23 cellular contexts compared by ENCODE assay signal in genomic region chr17:20213429-20213828, GRCh38.
DNase-seq lines count a peak whose midpoint lies in the region; ATAC-seq, FAIRE-seq and TF ChIP-seq lines count a peak whose summit lies in the region.
"Had no signal": no experiment of that assay in that cellular context is flagged by ENCODE, and none has a peak within 500 bp of the region (broad histone marks: within the 10 kb centered on the region; RNA-seq: fewer than 3 reads in every experiment).

No MANE protein-coding gene starts in this region.

- no peaks in the 10 kb centered on the region for H3K79me2 ChIP-seq in HepG2 (ENCODE audit: insufficient read depth, low read length)
- no peaks in the 10 kb centered on the region for H3K79me2 ChIP-seq in K562 (ENCODE audit: control insufficient read depth, insufficient read depth, low read length)

- H2AFZ ChIP-seq in HepG2 (ENCODE audit: low read length) = no peak overlapping the region
- H2AFZ ChIP-seq in K562 (ENCODE audit: low read depth, low read length) = no peak overlapping the region

- H4K20me1 ChIP-seq in HepG2 (ENCODE audit: insufficient read depth, low read length) (no peaks in the 10 kb centered on the region), K562 (replicated peaks; ENCODE audit: control insufficient read depth, insufficient read depth, low read length) (no peaks in the 10 kb centered on the region)

- in situ Hi-C loops in HepG2 (cut with HindIII; ENCODE audit: extremely low pct_ligation_motif_present, low pct_unique_long_range_greater_than_20kb) (no loop called here), K562 (cut with MboI) (no loop called here)

- no peaks in the 10 kb centered on the region for H3K9me3 Mint-ChIP-seq in activated CD4-positive, alpha-beta T cell treated with anti-CD3 and anti-CD28 coated beads, Interleukin-2, amount 10 ng/mL, durations not matched to agents 7 days and 5 days

- TF ChIP-seq POLR2A in HepG2 (IDR thresholded peaks at IDR 0.05; ENCODE audit: insufficient read depth in 1 of 2, low read depth in 2 of 2, low read length in 2 of 2) (no peak), right lobe of liver (IDR thresholded peaks at IDR 0.05) (no peak), K562 (conservative IDR thresholded peaks at IDR 0.05) (no peak)

- no peak for DNase-seq in HepG2 (ENCODE audit: low spot score)
- DNase-seq in right lobe of liver = no peak
- no peak for DNase-seq in K562 (ENCODE audit: extremely low read depth in 1 of 4, low spot score in 3 of 4)
- peak; percentile 20 for DNase-seq in mucosa of gallbladder (ENCODE audit: low spot score)
- no peak for DNase-seq in activated CD4-positive, alpha-beta T cell treated with anti-CD3 and anti-CD28 coated beads, Interleukin-2, amount 10 ng/mL, durations not matched to agents 7 days and 5 days
- no peak for DNase-seq in T-helper 2 cell
- DNase-seq: ACHN, BE2C, GDM1, KG1, MG63, NCI-H1105 treated with DMSO at 0.1 percent for 48 hours, NCI-H2029 treated with DMSO at 0.1 percent for 48 hours, NCI-H526 treated with DMSO at 0.1 percent for 48 hours, SHP77 treated with DMSO at 0.1 percent for 48 hours had no signal

- H3K4me3 ChIP-seq in HepG2 (replicated peaks in 1 of 3; ENCODE audit: insufficient read depth in 1 of 3, low read depth in 2 of 3, low read length in 3 of 3) = no peak overlapping the region
- no peak overlapping the region for H3K4me3 ChIP-seq in right lobe of liver
- no peak overlapping the region for H3K4me3 ChIP-seq in K562
- H3K4me3 ChIP-seq: GM12878, MG63 had no signal

- no peak for TF ChIP-seq EP300 in HepG2 (IDR thresholded peaks at IDR 0.05; ENCODE audit: low read depth in 2 of 2, low read length in 2 of 2)
- no peak for TF ChIP-seq EP300 in HepG2 (CRISPR knock-in tag; IDR thresholded peaks at IDR 0.05; ENCODE audit: borderline replicate concordance)
- no peak for TF ChIP-seq EP300 in K562 (IDR thresholded peaks at IDR 0.05; ENCODE audit: low read length)

- H3K36me3 Mint-ChIP-seq in activated CD4-positive, alpha-beta T cell treated with anti-CD3 and anti-CD28 coated beads, Interleukin-2, amount 10 ng/mL, durations not matched to agents 7 days and 5 days (ENCODE audit: low read depth) = no peaks in the 10 kb centered on the region

- intact Hi-C loops in HepG2 (cut with micrococcal nuclease; ENCODE audit: unreplicated experiment) = no loop called here
- intact Hi-C loops in right lobe of liver (cut with DNase I) = no loop called here
- intact Hi-C loops in K562 (cut with micrococcal nuclease) = no loop called here

- ATAC-seq in HepG2 = no peak
- no peak for ATAC-seq in right lobe of liver
- no peak for ATAC-seq in K562
- no peak for ATAC-seq in GM19395 (IDR thresholded peaks at IDR 0.05; ENCODE audit: unreplicated experiment)
- ATAC-seq in HG03196 (IDR thresholded peaks at IDR 0.05; ENCODE audit: unreplicated experiment) = no peak
- ATAC-seq: GM12878, Panc1 had no signal

- H3K27me3 ChIP-seq in HepG2 (ENCODE audit: control insufficient read depth in 1 of 2, insufficient read depth in 2 of 2, low read length in 2 of 2) (no peaks in the 10 kb centered on the region), right lobe of liver (no peaks in the 10 kb centered on the region), K562 (ENCODE audit: control insufficient read depth in 2 of 2, insufficient read depth in 2 of 2, low read length in 2 of 2) (no peaks in the 10 kb centered on the region)
- H3K27me3 ChIP-seq: BE2C, MG63 had no signal

- no peak for TF ChIP-seq CTCF in HepG2 (CRISPR knock-in tag; IDR thresholded peaks at IDR 0.05)
- no peak for TF ChIP-seq CTCF in right lobe of liver (IDR thresholded peaks at IDR 0.05)
- TF ChIP-seq CTCF in K562 (IDR thresholded peaks at IDR 0.05 in 2 of 3, conservative IDR thresholded peaks at IDR 0.05 in 1 of 3; ENCODE audit: insufficient read depth in 2 of 3, low read depth in 1 of 3, low read length in 3 of 3) = no peak

- H3K4me2 ChIP-seq in HepG2 (ENCODE audit: low read depth, low read length) (no peak overlapping the region), K562 (ENCODE audit: insufficient read depth, low read length) (no peak overlapping the region)

- H3K27ac ChIP-seq in HepG2 (ENCODE audit: extremely low read length, insufficient read depth, low read length) (no peak overlapping the region), right lobe of liver (no peak overlapping the region), K562 (ENCODE audit: extremely low read depth, low read depth, low read length) (no peak overlapping the region)
- H3K27ac ChIP-seq: 22Rv1, RWPE1 had no signal

- H3K27me3 Mint-ChIP-seq in activated CD4-positive, alpha-beta T cell treated with anti-CD3 and anti-CD28 coated beads, Interleukin-2, amount 10 ng/mL, durations not matched to agents 7 days and 5 days = no peaks in the 10 kb centered on the region

- no peaks in the 10 kb centered on the region for H3K4me1 Mint-ChIP-seq in activated CD4-positive, alpha-beta T cell treated with anti-CD3 and anti-CD28 coated beads, Interleukin-2, amount 10 ng/mL, durations not matched to agents 7 days and 5 days

- no peak for TF ChIP-seq RAD21 in HepG2 (CRISPR knock-in tag; IDR thresholded peaks at IDR 0.05)
- no peak for TF ChIP-seq RAD21 in K562 (CRISPR knock-in tag; conservative IDR thresholded peaks at IDR 0.05 in 1 of 2, IDR thresholded peaks at IDR 0.05 in 1 of 2)

- H3K9me3 ChIP-seq in HepG2 (ENCODE audit: low read length) (no peaks in the 10 kb centered on the region), right lobe of liver (no peaks in the 10 kb centered on the region), K562 (replicated peaks; ENCODE audit: control insufficient read depth, insufficient read depth, low read depth, low read length) (no peaks in the 10 kb centered on the region)
- H3K9me3 ChIP-seq: BE2C, MG63 had no signal

- no peaks in the 10 kb centered on the region for H3K9me1 ChIP-seq in K562 (ENCODE audit: control insufficient read depth, insufficient read depth, low read length)

- H3K9ac ChIP-seq in HepG2 (ENCODE audit: insufficient read depth, low read depth, low read length) = no peak overlapping the region
- H3K9ac ChIP-seq in K562 (ENCODE audit: insufficient read depth in 1 of 2, low read depth in 2 of 2, low read length in 2 of 2) = no peak overlapping the region

- H3K36me3 ChIP-seq in HepG2 (replicated peaks in 1 of 2; ENCODE audit: control insufficient read depth in 1 of 2, insufficient read depth in 2 of 2, low read length in 2 of 2) (no peaks in the 10 kb centered on the region), right lobe of liver (no peaks in the 10 kb centered on the region), K562 (ENCODE audit: control insufficient read depth, insufficient read depth, low read length) (no peaks in the 10 kb centered on the region; the same call in 2 of the 3 replicates)
- H3K36me3 ChIP-seq: BE2C, MG63 had no signal

- POLR2A ChIA-PET in HepG2 (lab: Yijun Ruan, JAX) (no interaction called here), K562 (lab: Yijun Ruan, JAX) (no interaction called here)
- POLR2A ChIA-PET in activated CD4-positive, alpha-beta T cell treated with anti-CD3 and anti-CD28 coated beads, Interleukin-2, amount 10 ng/mL, durations not matched to agents 7 days and 5 days (lab: Charles Lee) = interaction anchor here (0.6 kb wide), 1 partner anchor 67 kb away, joined by 3 read pairs; no protein-coding TSS in a partner anchor

- H3K27ac Mint-ChIP-seq in activated CD4-positive, alpha-beta T cell treated with anti-CD3 and anti-CD28 coated beads, Interleukin-2, amount 10 ng/mL, durations not matched to agents 7 days and 5 days = no peak overlapping the region

- H3K4me1 ChIP-seq in HepG2 (ENCODE audit: insufficient read depth, low read length) (no peaks in the 10 kb centered on the region), right lobe of liver (no peaks in the 10 kb centered on the region), K562 (replicated peaks in 1 of 2; ENCODE audit: control insufficient read depth in 2 of 2, insufficient read depth in 2 of 2, low read length in 2 of 2) (no peaks in the 10 kb centered on the region; a peak in 1 of 5 replicates)
- H3K4me1 ChIP-seq: BE2C had no signal

- CTCF ChIA-PET in HepG2 (lab: Yijun Ruan, JAX; ENCODE audit: low intra/inter-chr PET ratio, low total read pairs) (no interaction called here), K562 (lab: Yijun Ruan, JAX; ENCODE audit: low intra/inter-chr PET ratio) (no interaction called here)
- CTCF ChIA-PET in activated CD4-positive, alpha-beta T cell treated with anti-CD3 and anti-CD28 coated beads, Interleukin-2, amount 10 ng/mL, durations not matched to agents 7 days and 5 days (lab: Charles Lee) = no interaction called here

- FAIRE-seq in HepG2 (lab: Jason Lieb, UNC) = no peak
- FAIRE-seq in K562 (lab: Jason Lieb, UNC) = no peak
- FAIRE-seq: GM12878, H54, HTR-8/SVneo had no signal

- BruUV-seq in HepG2 (replicated peaks; lab: Mats Ljungman, UMichigan) (no TSS peak), K562 (replicated peaks; lab: Mats Ljungman, UMichigan) (no TSS peak)

- no peak overlapping the region for H3K4me3 Mint-ChIP-seq in activated CD4-positive, alpha-beta T cell treated with anti-CD3 and anti-CD28 coated beads, Interleukin-2, amount 10 ng/mL, durations not matched to agents 7 days and 5 days

TF ChIP-seq in HepG2, 621 proteins besides CTCF, POLR2A, EP300 and RAD21:
- peak; percentile 41 to 54; a peak in 3 of 4 replicates for TF ChIP-seq MAFK (conservative IDR thresholded peaks at IDR 0.05 in 1 of 2, IDR thresholded peaks at IDR 0.05 in 1 of 2; ENCODE audit: low read length in 2 of 2)
- TF ChIP-seq MAFF (IDR thresholded peaks at IDR 0.05; ENCODE audit: low read depth, low read length) = peak; percentile 35; the same call in 1 of the 2 replicates
- TF ChIP-seq ONECUT2 (CRISPR knock-in tag; IDR thresholded peaks at IDR 0.05) = no peak

TF ChIP-seq in K562, 482 proteins besides CTCF, POLR2A, EP300 and RAD21:
- TF ChIP-seq SREBF1 (IDR thresholded peaks at IDR 0.05; ENCODE audit: borderline replicate concordance, low read depth, low read length) = no peak
- 0 out of 2 replicates have a peak, but pooled peaks have one; percentile 18 for TF ChIP-seq C11orf30 (IDR thresholded peaks at IDR 0.05; ENCODE audit: low read depth)
- peak; percentile 55 for TF ChIP-seq ZNF316 (IDR thresholded peaks at IDR 0.05)

Comparison
In these comparisons a context has a peak if more than half of its experiments do, and no peak if none do; other contexts are left out.
1. Of the 241 proteins assayed by ChIP-seq in both HepG2 and K562: peak only in HepG2: MAFF and MAFK; only in K562: none; in both: none; in neither: 239.